Comparison of ENCODE assay signal across 7 cellular contexts in the genomic region with DNA sequence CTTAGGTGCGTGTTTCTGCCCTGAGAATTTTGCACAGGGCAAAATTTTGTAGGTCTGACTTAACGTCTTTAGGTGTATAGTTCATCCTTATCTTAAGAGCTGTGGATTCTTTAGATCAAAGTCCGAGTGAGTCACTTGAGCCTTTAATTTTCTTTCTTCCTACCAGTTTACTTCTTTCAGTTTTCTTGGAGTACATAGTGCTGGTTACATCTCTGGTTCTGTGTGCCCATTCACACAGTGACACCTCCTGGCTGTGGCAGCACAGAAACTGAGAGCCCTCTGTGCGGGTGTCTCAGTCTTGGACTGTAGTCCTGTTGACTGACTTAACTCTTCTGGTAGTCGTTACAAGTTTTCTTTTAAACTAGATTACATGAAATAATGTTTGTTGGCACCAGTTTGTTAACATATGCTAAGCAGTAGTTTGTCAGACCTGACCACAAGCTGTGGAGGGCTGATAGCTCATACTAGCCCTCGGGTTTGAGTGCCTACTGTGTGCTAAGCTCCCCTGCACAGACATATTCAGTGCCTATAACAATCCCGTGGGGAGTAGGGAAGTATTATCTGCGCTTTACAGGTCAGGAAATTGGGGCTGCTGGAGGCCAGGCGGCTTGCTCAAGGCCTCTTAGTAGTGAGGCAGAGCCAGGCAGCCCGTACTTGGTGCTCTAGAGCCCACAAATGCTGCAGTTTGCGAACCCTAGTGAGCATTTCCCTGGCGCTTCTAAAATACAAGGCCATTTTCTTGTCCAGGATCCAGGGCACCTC. TPM values are rescaled to one million over a fixed set of nuclear protein-coding genes. Genes with fewer than 3 reads are reported as not detected.
DNase-seq lines count a peak whose midpoint lies in the region; ATAC-seq, FAIRE-seq and TF ChIP-seq lines count a peak whose summit lies in the region.

No MANE protein-coding gene starts in this region.

- WGBS in H1 (ENCODE audit: extremely low coverage in 1 of 2, insufficient coverage in 1 of 2, insufficient read length in 1 of 2, insufficient replicate concordance in 2 of 2, low coverage in 1 of 2, low lambda C conversion rate in 2 of 2, missing lambda C conversion rate in 1 of 2), 2 experiments: 51% methylated on average over 12 of the region's 12 CpGs; no CpG with 5 or more reads in 1 of the 2 experiments

- H2BK5ac ChIP-seq in H1 (ENCODE audit: low read depth, low read length): no peak overlapping the region; the same call in 1 of the 2 replicates

- H4K20me1 ChIP-seq in H1 (replicated peaks in 1 of 2; ENCODE audit: control insufficient read depth in 1 of 2, insufficient read depth in 2 of 2, low read length in 2 of 2): peaks cover 40 to 45% of the 10 kb centered on the region in 2 experiments

- 0 out of 2 replicates have a peak overlapping the region, but pooled peaks have one; percentile 27 for H2BK12ac ChIP-seq in H1 (ENCODE audit: low read depth, low read length)

- no peak overlapping the region for H3K56ac ChIP-seq in H1 (replicated peaks; ENCODE audit: insufficient read length, low read depth, low read length)

- intact Hi-C loops in activated CD4-positive, alpha-beta T cell treated with anti-CD3 and anti-CD28 coated beads, Interleukin-2, amount 10 ng/mL, durations not matched to agents 24 days and 14 days (cut with micrococcal nuclease): loop anchor here (2.0 to 5.0 kb wide), 3 partner anchors 42 to 215 kb away; a partner anchor contains a TSS
- intact Hi-C loops in tibial artery (cut with DNase I; ENCODE audit: low total_unique reads): loop anchor here (5.0 to 10.0 kb wide), 2 partner anchors 40 to 58 kb away; no protein-coding TSS in a partner anchor

- H3K79me1 ChIP-seq in H1 (ENCODE audit: low read depth, low read length): peaks cover 14% of the 10 kb centered on the region

- H3K4me1 Mint-ChIP-seq in activated CD4-positive, alpha-beta T cell treated with anti-CD3 and anti-CD28 coated beads, Interleukin-2, amount 10 ng/mL, durations not matched to agents 24 days and 14 days: peaks cover 64% of the 10 kb centered on the region

- H3K9me3 ChIP-seq in H1 (ENCODE audit: insufficient read depth in 2 of 2, low read depth in 1 of 2, low read length in 1 of 2) (no peaks in the 10 kb centered on the region), tibial artery (no peaks in the 10 kb centered on the region)

- TF ChIP-seq CTCF in H1 (IDR thresholded peaks at IDR 0.05; ENCODE audit: control extremely low read depth in 1 of 3, insufficient read depth in 1 of 3, low read depth in 1 of 3, low read length in 3 of 3): no peak
- peak; percentile 23 to 33 for TF ChIP-seq CTCF in tibial artery (IDR thresholded peaks at IDR 0.05)

- H3K27me3 Mint-ChIP-seq in activated CD4-positive, alpha-beta T cell treated with anti-CD3 and anti-CD28 coated beads, Interleukin-2, amount 10 ng/mL, durations not matched to agents 24 days and 14 days: no peaks in the 10 kb centered on the region

- H3K14ac ChIP-seq in H1 (ENCODE audit: insufficient read length): no peak overlapping the region

- ATAC-seq in GM18498 (IDR thresholded peaks at IDR 0.05; ENCODE audit: unreplicated experiment) (peak; percentile 34), esophagus mucosa (no peak)

- no peaks in the 10 kb centered on the region for H3K9me3 Mint-ChIP-seq in activated CD4-positive, alpha-beta T cell treated with anti-CD3 and anti-CD28 coated beads, Interleukin-2, amount 10 ng/mL, durations not matched to agents 24 days and 14 days

- peak overlapping the region; percentile 71 for H3K18ac ChIP-seq in H1 (ENCODE audit: extremely low read depth, low read length)

- DNase-seq in LHCN-M2 (ENCODE audit: low read depth) (peak; percentile 59), H1 (ENCODE audit: low read depth in 1 of 2, low spot score in 2 of 2) (no peak), myocyte (ENCODE audit: low read depth) (peak; percentile 68), tibial artery (no peak)
- peak; percentile 84 for DNase-seq in activated CD4-positive, alpha-beta T cell treated with anti-CD3 and anti-CD28 coated beads, Interleukin-2, amount 10 ng/mL, durations not matched to agents 24 days and 14 days

- CTCF ChIA-PET in H1 (lab: Charles Lee; ENCODE audit: partially characterized antibody): interaction anchor here (0.9 to 6.2 kb wide), 8 partner anchors 10 to 144 kb away, joined by 3 to 45 read pairs (median 4); no protein-coding TSS in a partner anchor

- peaks cover 52 to 60% of the 10 kb centered on the region in 2 experiments for H3K79me2 ChIP-seq in H1 (ENCODE audit: control insufficient read depth in 1 of 2, insufficient read depth in 2 of 2, low read length in 2 of 2)

- H4K8ac ChIP-seq in H1 (ENCODE audit: extremely low read depth, insufficient read depth, low read length): no peak overlapping the region

- H2AK5ac ChIP-seq in H1 (ENCODE audit: low read depth, low read length): no peak overlapping the region

- H2AFZ ChIP-seq in H1 (ENCODE audit: low read length): no peak overlapping the region

- H2BK120ac ChIP-seq in H1 (replicated peaks; ENCODE audit: low read depth, low read length): no peak overlapping the region

- no peak overlapping the region for H4K91ac ChIP-seq in H1 (replicated peaks; ENCODE audit: insufficient read length, low read length)

- no peak overlapping the region for H2BK15ac ChIP-seq in H1 (ENCODE audit: low read length)

- H4K5ac ChIP-seq in H1 (ENCODE audit: insufficient read length, low read depth, low read length): no peak overlapping the region

- H3K9ac ChIP-seq in H1 (replicated peaks in 1 of 4; ENCODE audit: extremely low read depth in 1 of 4, low read depth in 3 of 4, low read length in 3 of 4): peak overlapping the region in 2 of 4 experiments; percentile 39 to 52; a peak in 4 of 7 replicates

- H3K4me3 Mint-ChIP-seq in activated CD4-positive, alpha-beta T cell treated with anti-CD3 and anti-CD28 coated beads, Interleukin-2, amount 10 ng/mL, durations not matched to agents 24 days and 14 days: peak overlapping the region; percentile 90

- H2BK20ac ChIP-seq in H1 (ENCODE audit: low read length): no peak overlapping the region

- H3K4me2 ChIP-seq in H1 (ENCODE audit: insufficient read depth in 1 of 2, low read depth in 2 of 2, low read length in 2 of 2): peak overlapping the region; percentile 77 to 90

- peak overlapping the region; percentile 93 for H3K27ac Mint-ChIP-seq in activated CD4-positive, alpha-beta T cell treated with anti-CD3 and anti-CD28 coated beads, Interleukin-2, amount 10 ng/mL, durations not matched to agents 24 days and 14 days

- peaks cover 7% of the 10 kb centered on the region for H3K23me2 ChIP-seq in H1 (ENCODE audit: low read depth, low read length)

- H3K27ac ChIP-seq in H1 (ENCODE audit: low read depth, low read length) (no peak overlapping the region), tibial artery (peak overlapping the region; percentile 74 to 85)

- FAIRE-seq in H1 (lab: Jason Lieb, UNC): no peak

- TF ChIP-seq EP300 in H1 (IDR thresholded peaks at IDR 0.05; ENCODE audit: borderline replicate concordance in 1 of 2, low read depth in 2 of 2, low read length in 2 of 2): no peak

- peaks cover 15% of the 10 kb centered on the region for H3K36me3 Mint-ChIP-seq in activated CD4-positive, alpha-beta T cell treated with anti-CD3 and anti-CD28 coated beads, Interleukin-2, amount 10 ng/mL, durations not matched to agents 24 days and 14 days (ENCODE audit: low read depth)

- H3K27me3 ChIP-seq in H1 (replicated peaks in 1 of 4; ENCODE audit: control insufficient read depth in 3 of 4, extremely low read depth in 1 of 4, insufficient read depth in 3 of 4, low read length in 3 of 4) (no peaks in the 10 kb centered on the region), tibial artery (no peaks in the 10 kb centered on the region)

- peak overlapping the region; percentile 55 to 95 (median 76) for H3K4me3 ChIP-seq in H1 (ENCODE audit: extremely low read depth in 1 of 4, insufficient read depth in 2 of 4, low read depth in 3 of 4, low read length in 4 of 4)
- H3K4me3 ChIP-seq in tibial artery: peak overlapping the region; percentile 75 to 89

- no peak overlapping the region for H3K23ac ChIP-seq in H1 (ENCODE audit: insufficient read length)

- H3K4me1 ChIP-seq in H1 (replicated peaks in 1 of 4; ENCODE audit: control insufficient read depth in 3 of 4, insufficient read depth in 4 of 4, low read length in 3 of 4) (peaks cover 10 to 30% (median 21%) of the 10 kb centered on the region in 4 experiments; a peak in 6 of 7 replicates), tibial artery (peaks cover 0 to 67% (median 45%) of the 10 kb centered on the region in 4 donors)

- no peak; a peak in 1 of 3 replicates for TF ChIP-seq POLR2A in H1 (IDR thresholded peaks at IDR 0.05; ENCODE audit: control extremely low read depth in 1 of 2, low read depth in 2 of 2, low read length in 2 of 2)

- 0 out of 4 replicates have a peak, but pooled peaks of 1 of the 2 experiments have one; percentile 3 for TF ChIP-seq RAD21 in H1 (IDR thresholded peaks at IDR 0.05 in 1 of 2, conservative IDR thresholded peaks at IDR 0.05 in 1 of 2; ENCODE audit: low read depth in 2 of 2, low read length in 2 of 2)

- no peak overlapping the region for H3K4ac ChIP-seq in H1 (replicated peaks; ENCODE audit: insufficient read length, low read depth, low read length)

- H3K36me3 ChIP-seq in H1 (ENCODE audit: control insufficient read depth in 2 of 4, insufficient read depth in 4 of 4, low read length in 3 of 4): no peaks in the 10 kb centered on the region
- H3K36me3 ChIP-seq in tibial artery: no peaks in the 10 kb centered on the region

- POLR2A ChIA-PET in H1 (lab: Charles Lee; ENCODE audit: partially characterized antibody): interaction anchor here (0.8 to 4.8 kb wide), 14 partner anchors 11 to 83 kb away, joined by 3 to 63 read pairs (median 4); no protein-coding TSS in a partner anchor

TF ChIP-seq in H1, 55 proteins besides CTCF, POLR2A, EP300 and RAD21 (continues in another document):
- TF ChIP-seq SAP30 (IDR thresholded peaks at IDR 0.05; ENCODE audit: insufficient read depth, insufficient replicate concordance, low read length) (no peak), SP1 (IDR thresholded peaks at IDR 0.05; ENCODE audit: low read depth, low read length) (no peak), MAFK (IDR thresholded peaks at IDR 0.05; ENCODE audit: low read depth, low read length) (no peak)

RNA-seq across cellular contexts. Expression of a gene that starts 1.6 kb away (rescaled TPM):
- 60.7 and 64.1 TPM in 2 replicates for total RNA-seq in LHCN-M2 (2014; rRNA removed)
- 44.2 TPM for polyA plus RNA-seq in LHCN-M2 (2012)
- 134 and 135 TPM in 2 replicates for total RNA-seq in activated CD4-positive, alpha-beta T cell treated with anti-CD3 and anti-CD28 coated beads, Interleukin-2, amount 10 ng/mL, durations not matched to agents 24 days and 14 days
- total RNA-seq in H1 (2021; fragmentation: NEBNext Ultra II Directional; extraction: Animal tissue kit (Norgen Biotek cat#: 25700)): 205 and 210 TPM in 2 replicates
- 38.4 and 54.9 TPM in 2 replicates for polyA plus RNA-seq in H1 (2011; rRNA removed)
- polyA plus RNA-seq in H1 (2011; cell fraction: cytosol; rRNA removed): 40.1 TPM
- polyA plus RNA-seq in H1 (2011; cell fraction: nucleus; rRNA removed): 48.0 TPM
- polyA plus RNA-seq in H1 (2012, experiment 1 of 2): 71.5 to 98.9 TPM (median 84.3 TPM) in 4 replicates
- polyA plus RNA-seq in H1 (2012, experiment 2 of 2): 49.7 TPM
- 69.1 TPM for polyA plus RNA-seq in H1 (2013, experiment 1 of 2)
- polyA plus RNA-seq in H1 (2013, experiment 2 of 2): 71.8 TPM
- polyA minus RNA-seq in H1 (2011; rRNA and poly(A)+ RNA removed): 22.1 and 22.6 TPM in 2 replicates
- polyA minus RNA-seq in H1 (2011; cell fraction: cytosol; rRNA and poly(A)+ RNA removed): 76.8 TPM
- polyA minus RNA-seq in H1 (2011; cell fraction: nucleus; rRNA and poly(A)+ RNA removed): 33.9 TPM
- total RNA-seq in myocyte: 49.5 and 65.8 TPM in 2 replicates
- polyA plus RNA-seq in myocyte (2012): 65.0 TPM
- 58.9 TPM for total RNA-seq in esophagus mucosa

Comparison
In these comparisons a context has a peak if more than half of its experiments do, and no peak if none do; other contexts are left out.
1. DNase-seq: peak in LHCN-M2 (single experiment), activated CD4-positive, alpha-beta T cell treated with anti-CD3 and anti-CD28 coated beads, Interleukin-2, amount 10 ng/mL, durations not matched to agents 24 days and 14 days (single experiment) and myocyte (single experiment); none in H1 (0 of 2) and tibial artery (0 of 2).
2. CTCF ChIP-seq: peak in tibial artery (2 of 2); none in H1 (0 of 3).